In genomic region chr17:19371259-19372003, GRCh38 we compare ENCODE assay signal across 17 cellular contexts. TPM values are rescaled to one million over a fixed set of nuclear protein-coding genes. Genes with fewer than 3 reads are reported as not detected.
A peak's percentile ranks its signal among the peaks of the same experiment; 100 is the strongest.
DNase-seq lines count a peak whose midpoint lies in the region; ATAC-seq and TF ChIP-seq lines count a peak whose summit lies in the region.
"Had no signal": no experiment of that assay in that cellular context is flagged by ENCODE, and none has a peak within 500 bp of the region (broad histone marks: within the 10 kb centered on the region; RNA-seq: fewer than 3 reads in every experiment).

No MANE protein-coding gene starts in this region.

- no peaks in the 10 kb centered on the region for H3K36me3 ChIP-seq in CD8-positive, alpha-beta T cell (ENCODE audit: insufficient read depth, low read length)
- no peaks in the 10 kb centered on the region for H3K36me3 ChIP-seq in mesendoderm (ENCODE audit: control insufficient read depth, insufficient read depth, low read length)
- H3K36me3 ChIP-seq: esophagus muscularis mucosa had no signal

- intact Hi-C loops in CD8-positive, alpha-beta T cell (cut with DNase I, micrococcal nuclease): loop anchor here in 1 of 2 experiments (10.0 kb wide), 1 partner anchor 1187 kb away; the partner anchor contains the start of gene ALKBH5
- intact Hi-C loops in activated B cell treated with CpG ODN at 0.5 μM for 24 hours (cut with micrococcal nuclease): loop anchor here (10.0 kb wide), 1 partner anchor 1913 kb away; the partner anchor contains the start of gene MAP2K3

- H3K79me2 ChIP-seq in mesendoderm (ENCODE audit: control insufficient read depth, insufficient read depth, low read length): no peaks in the 10 kb centered on the region

- H3K27me3 Mint-ChIP-seq in CD8-positive, alpha-beta T cell (ENCODE audit: low read depth): no peaks in the 10 kb centered on the region
- H3K27me3 Mint-ChIP-seq in activated B cell treated with CpG ODN at 0.5 μM for 24 hours: no peaks in the 10 kb centered on the region
- H3K27me3 Mint-ChIP-seq: activated CD4-positive, alpha-beta T cell treated with anti-CD3 and anti-CD28 coated beads for 36 hours; CD4-positive, CD25-positive, alpha-beta regulatory T cell had no signal

- H3K9ac ChIP-seq in mesendoderm (ENCODE audit: low read length): no peak overlapping the region

- H3K27ac Mint-ChIP-seq in CD8-positive, alpha-beta T cell: peak overlapping the region; percentile 61
- H3K27ac Mint-ChIP-seq in activated B cell treated with CpG ODN at 0.5 μM for 24 hours: no peak overlapping the region
- H3K27ac Mint-ChIP-seq: activated CD4-positive, alpha-beta T cell treated with anti-CD3 and anti-CD28 coated beads for 36 hours; activated naive CD4-positive, alpha-beta T cell treated with anti-CD3 and anti-CD28 coated beads, Interleukin-2, amount 50 U/mL, for 72 hours; mesothelial cell of epicardium had no signal

- CTCF ChIA-PET in CD8-positive, alpha-beta T cell (lab: Charles Lee): interaction anchor here (1.6 to 3.9 kb wide), 3 partner anchors 9 to 76 kb away, joined by 6 to 20 read pairs (median 15); partner anchors contain the start of gene B9D1
- CTCF ChIA-PET in activated B cell treated with CpG ODN at 0.5 μM for 24 hours (lab: Charles Lee): interaction anchor here (0.7 to 1.4 kb wide), 2 partner anchors 9 kb away, joined by 3 read pairs; partner anchors contain the start of gene B9D1

- POLR2A ChIA-PET in CD8-positive, alpha-beta T cell (lab: Charles Lee): no interaction called here
- POLR2A ChIA-PET in activated B cell treated with CpG ODN at 0.5 μM for 24 hours (lab: Charles Lee): no interaction called here

- no peak overlapping the region for H2BK15ac ChIP-seq in mesendoderm (replicated peaks; ENCODE audit: low read depth)

- ATAC-seq in CD8-positive, alpha-beta T cell: no peak
- no peak for ATAC-seq in activated B cell treated with CpG ODN at 0.5 μM for 24 hours (ENCODE audit: low read depth)
- ATAC-seq: activated CD4-positive, alpha-beta T cell treated with anti-CD3 and anti-CD28 coated beads for 36 hours had no signal

- H4K8ac ChIP-seq in mesendoderm (ENCODE audit: low read depth, low read length): no peak overlapping the region

- H3K9me3 ChIP-seq in CD8-positive, alpha-beta T cell (ENCODE audit: low read length): no peaks in the 10 kb centered on the region
- H3K9me3 ChIP-seq: esophagus muscularis mucosa had no signal

- H3K4me1 Mint-ChIP-seq in CD8-positive, alpha-beta T cell (ENCODE audit: low read depth): peaks cover 34% of the 10 kb centered on the region
- peaks cover 60% of the 10 kb centered on the region for H3K4me1 Mint-ChIP-seq in activated B cell treated with CpG ODN at 0.5 μM for 24 hours

- TF ChIP-seq CTCF in CD8-positive, alpha-beta T cell (IDR thresholded peaks at IDR 0.05): no peak
- no peak for TF ChIP-seq CTCF in activated B cell treated with CpG ODN at 0.5 μM for 24 hours (IDR thresholded peaks at IDR 0.05)

- H3K23ac ChIP-seq in mesendoderm (ENCODE audit: low read length): no peak overlapping the region

- H3K56ac ChIP-seq in mesendoderm (ENCODE audit: low read length): peak overlapping the region; percentile 42

- DNase-seq in AML-193 (lab: John Stamatoyannopoulos, UW) (peak; percentile 16 to 25), activated B cell treated with CpG ODN at 0.5 μM for 24 hours (no peak), mesendoderm (no peak), NCI-H226 (no peak), NOMO-1 treated with DMSO at 0.1 percent for 48 hours (lab: John Stamatoyannopoulos, UW; ENCODE audit: unreplicated experiment) (no peak), NCI-H2171 treated with DMSO at 0.1 percent for 48 hours (lab: John Stamatoyannopoulos, UW) (no peak), NCI-H2196 treated with DMSO at 0.1 percent for 48 hours (lab: John Stamatoyannopoulos, UW; ENCODE audit: unreplicated experiment) (no peak)
- no peak for DNase-seq in CD8-positive, alpha-beta T cell
- DNase-seq: CD4-positive, CD25-positive, alpha-beta regulatory T cell; IMR-90; NCI-H2081; stimulated activated CD4-positive, alpha-beta T cell treated with anti-CD3 and anti-CD28 coated beads, Interleukin-4, amount 100 ng/mL, for 4 hours had no signal

- no peak overlapping the region for H3K4me2 ChIP-seq in mesendoderm (ENCODE audit: low read length)

- H2AK5ac ChIP-seq in mesendoderm (ENCODE audit: low read length): no peak overlapping the region

- H3K4me3 ChIP-seq in CD8-positive, alpha-beta T cell (ENCODE audit: low read depth, low read length): no peak overlapping the region
- H3K4me3 ChIP-seq in mesendoderm (ENCODE audit: low read length): no peak overlapping the region
- H3K4me3 ChIP-seq: esophagus muscularis mucosa had no signal

- no peak overlapping the region for H3K27ac ChIP-seq in CD8-positive, alpha-beta T cell (ENCODE audit: low read depth, low read length)
- H3K27ac ChIP-seq in mesendoderm (ENCODE audit: low read depth, low read length): no peak overlapping the region
- H3K27ac ChIP-seq: esophagus muscularis mucosa had no signal

- H3K9me3 Mint-ChIP-seq in CD8-positive, alpha-beta T cell: no peaks in the 10 kb centered on the region
- no peaks in the 10 kb centered on the region for H3K9me3 Mint-ChIP-seq in activated B cell treated with CpG ODN at 0.5 μM for 24 hours
- H3K9me3 Mint-ChIP-seq: activated naive CD4-positive, alpha-beta T cell treated with anti-CD3 and anti-CD28 coated beads, Interleukin-2, amount 50 U/mL, for 72 hours; mesothelial cell of epicardium had no signal

- H3K18ac ChIP-seq in mesendoderm (ENCODE audit: low read length): no peak overlapping the region

- no peaks in the 10 kb centered on the region for H3K27me3 ChIP-seq in CD8-positive, alpha-beta T cell (ENCODE audit: insufficient read depth, low read length)
- H3K27me3 ChIP-seq in mesendoderm (ENCODE audit: insufficient read depth, low read length, poor library complexity): no peaks in the 10 kb centered on the region
- H3K27me3 ChIP-seq: esophagus muscularis mucosa had no signal

- peaks cover 4% of the 10 kb centered on the region for H3K79me1 ChIP-seq in mesendoderm (ENCODE audit: low read length)

- peaks cover 29% of the 10 kb centered on the region for H3K4me1 ChIP-seq in CD8-positive, alpha-beta T cell (ENCODE audit: insufficient read depth, low read length)
- H3K4me1 ChIP-seq in mesendoderm (ENCODE audit: control insufficient read depth, low read depth, low read length): no peaks in the 10 kb centered on the region

- H3K4me3 Mint-ChIP-seq in CD8-positive, alpha-beta T cell: peak overlapping the region; percentile 16
- peak overlapping the region; percentile 1 for H3K4me3 Mint-ChIP-seq in activated B cell treated with CpG ODN at 0.5 μM for 24 hours
- H3K4me3 Mint-ChIP-seq: activated CD4-positive, alpha-beta T cell treated with anti-CD3 and anti-CD28 coated beads for 36 hours; mesothelial cell of epicardium had no signal

- WGBS in mesendoderm (ENCODE audit: extremely low coverage, insufficient coverage, low lambda C conversion rate): no CpG with 5 or more reads among the region's 7 CpGs

- no peaks in the 10 kb centered on the region for H3K36me3 Mint-ChIP-seq in CD8-positive, alpha-beta T cell
- peaks cover 3% of the 10 kb centered on the region for H3K36me3 Mint-ChIP-seq in activated B cell treated with CpG ODN at 0.5 μM for 24 hours (ENCODE audit: low read depth)
- H3K36me3 Mint-ChIP-seq: activated naive CD4-positive, alpha-beta T cell treated with anti-CD3 and anti-CD28 coated beads, Interleukin-2, amount 50 U/mL, for 72 hours; mesothelial cell of epicardium had no signal

- no peak overlapping the region for H2BK5ac ChIP-seq in mesendoderm (ENCODE audit: low read length)

- no peak overlapping the region for H2BK120ac ChIP-seq in mesendoderm (ENCODE audit: low read depth, low read length)

- no peak overlapping the region for H3K4ac ChIP-seq in mesendoderm (ENCODE audit: low read depth, low read length)

- H4K5ac ChIP-seq in mesendoderm (ENCODE audit: low read length): no peak overlapping the region

RNA-seq across cellular contexts. Expression of gene MAPK7, which starts 6.9 kb away (rescaled TPM):
- total RNA-seq in CD8-positive, alpha-beta T cell: 10 to 100 TPM in 1 of 2 experiments, 1 to 10 TPM in 1; 7.0 to 11.1 TPM
- total RNA-seq in activated B cell treated with CpG ODN at 0.5 μM for 24 hours: 20.0 and 24.0 TPM in 2 replicates
- polyA plus RNA-seq in mesendoderm (2013, experiment 1 of 2): 51.0 TPM
- polyA plus RNA-seq in mesendoderm (2013, experiment 2 of 2): 48.4 TPM

RNA-seq across cellular contexts. Expression of gene B9D1, which starts 8.9 kb away (rescaled TPM):
- total RNA-seq in CD8-positive, alpha-beta T cell: under 1 TPM; 0.72 to 0.92 TPM
- total RNA-seq in activated B cell treated with CpG ODN at 0.5 μM for 24 hours: 3.3 and 6.7 TPM in 2 replicates
- polyA plus RNA-seq in mesendoderm (2013, experiment 1 of 2): 30.4 TPM
- polyA plus RNA-seq in mesendoderm (2013, experiment 2 of 2): 29.6 TPM

RNA-seq across cellular contexts. Expression of gene MFAP4, which starts 15.6 kb away (rescaled TPM):
- not detected for total RNA-seq in CD8-positive, alpha-beta T cell
- not detected in 2 replicates for total RNA-seq in activated B cell treated with CpG ODN at 0.5 μM for 24 hours
- polyA plus RNA-seq in mesendoderm (2013, experiment 1 of 2): 93.5 TPM
- 84.3 TPM for polyA plus RNA-seq in mesendoderm (2013, experiment 2 of 2)
- total RNA-seq: activated CD4-positive, alpha-beta T cell treated with anti-CD3 and anti-CD28 coated beads for 36 hours; activated naive CD4-positive, alpha-beta T cell treated with anti-CD3 and anti-CD28 coated beads, Interleukin-2, amount 50 U/mL, for 72 hours; CD4-positive, CD25-positive, alpha-beta regulatory T cell had no signal
- polyA plus RNA-seq: CD4-positive, CD25-positive, alpha-beta regulatory T cell had no signal

RNA-seq across cellular contexts. Expression of gene RNF112, which starts 39.6 kb away (rescaled TPM):
- total RNA-seq in CD8-positive, alpha-beta T cell: under 1 TPM; 0.53 to 0.60 TPM
- 0.51 TPM in 1 of 2 replicates, not detected in the other for total RNA-seq in activated B cell treated with CpG ODN at 0.5 μM for 24 hours
- 1.5 TPM for polyA plus RNA-seq in mesendoderm (2013, experiment 1 of 2)
- 1.2 TPM for polyA plus RNA-seq in mesendoderm (2013, experiment 2 of 2)
- total RNA-seq: renal cortical epithelial cell had no signal
- polyA plus RNA-seq: CD4-positive, CD25-positive, alpha-beta regulatory T cell had no signal

Comparison
In these comparisons a context has a peak if more than half of its experiments do, and no peak if none do; other contexts are left out.
1. DNase-seq: peak in AML-193 (2 of 2); none in CD8-positive, alpha-beta T cell (0 of 7), activated B cell treated with CpG ODN at 0.5 μM for 24 hours (single experiment), mesendoderm (single experiment), NCI-H226 (single experiment), NOMO-1 treated with DMSO at 0.1 percent for 48 hours (single experiment), NCI-H2171 treated with DMSO at 0.1 percent for 48 hours (single experiment) and NCI-H2196 treated with DMSO at 0.1 percent for 48 hours (single experiment).